Comparison of ENCODE assay signal across 23 cellular contexts in genomic region chr5:150599281-150599680, GRCh38. TPM values are rescaled to one million over a fixed set of nuclear protein-coding genes. Genes with fewer than 3 reads are reported as not detected.
A peak's percentile ranks its signal among the peaks of the same experiment; 100 is the strongest.
DNase-seq lines count a peak whose midpoint lies in the region; ATAC-seq, FAIRE-seq and TF ChIP-seq lines count a peak whose summit lies in the region.
"Had no signal": no experiment of that assay in that cellular context is flagged by ENCODE, and none has a peak within 500 bp of the region (broad histone marks: within the 10 kb centered on the region; RNA-seq: fewer than 3 reads in every experiment).

No MANE protein-coding gene starts in this region.

- H3K4me1 Mint-ChIP-seq in neural progenitor cell, result peaks cover 26% of the 10 kb centered on the region
- peaks cover 48% of the 10 kb centered on the region for H3K4me1 Mint-ChIP-seq in type B pancreatic cell (ENCODE audit: unreplicated experiment)
- H3K4me1 Mint-ChIP-seq: activated CD4-positive, alpha-beta T cell treated with anti-CD3 and anti-CD28 coated beads, Interleukin-2, amount 10 ng/mL, durations not matched to agents 7 days and 5 days; stimulated activated effector memory CD8-positive, alpha-beta T cell treated with anti-CD3 and anti-CD28 coated beads, Interleukin-12 subunit alpha, Interleukin-12 subunit beta, amount 100 ng/mL, for 72 hours had no signal

- H3K4me3 Mint-ChIP-seq in neural progenitor cell, result no peak overlapping the region
- H3K4me3 Mint-ChIP-seq in type B pancreatic cell, result peak overlapping the region; percentile 9
- H3K4me3 Mint-ChIP-seq: activated CD4-positive, alpha-beta T cell treated with anti-CD3 and anti-CD28 coated beads, Interleukin-2, amount 10 ng/mL, durations not matched to agents 7 days and 5 days; HFFc6; nephron progenitor cell; stimulated activated effector memory CD8-positive, alpha-beta T cell treated with anti-CD3 and anti-CD28 coated beads, Interleukin-12 subunit alpha, Interleukin-12 subunit beta, amount 100 ng/mL, for 72 hours had no signal

- no peak for TF ChIP-seq POLR2A in heart left ventricle (IDR thresholded peaks at IDR 0.05)
- TF ChIP-seq POLR2A in H54 (IDR thresholded peaks at IDR 0.05; ENCODE audit: low read depth, low read length), result no peak

- H3K27ac Mint-ChIP-seq in neural progenitor cell (peak overlapping the region; percentile 53), type B pancreatic cell (no peak overlapping the region)
- H3K27ac Mint-ChIP-seq: activated CD4-positive, alpha-beta T cell treated with anti-CD3 and anti-CD28 coated beads, Interleukin-2, amount 10 ng/mL, durations not matched to agents 7 days and 5 days; HFFc6; nephron progenitor cell; progenitor cell of endocrine pancreas; stimulated activated effector memory CD8-positive, alpha-beta T cell treated with anti-CD3 and anti-CD28 coated beads, Interleukin-12 subunit alpha, Interleukin-12 subunit beta, amount 100 ng/mL, for 72 hours had no signal

- H3K9me3 ChIP-seq in SJCRH30 (replicated peaks) (no peaks in the 10 kb centered on the region), heart left ventricle (no peaks in the 10 kb centered on the region), neural progenitor cell (ENCODE audit: low read depth) (no peaks in the 10 kb centered on the region)
- H3K9me3 ChIP-seq: breast epithelium had no signal

- H3K36me3 Mint-ChIP-seq in neural progenitor cell (no peaks in the 10 kb centered on the region), type B pancreatic cell (no peaks in the 10 kb centered on the region)
- H3K36me3 Mint-ChIP-seq: stimulated activated effector memory CD8-positive, alpha-beta T cell treated with anti-CD3 and anti-CD28 coated beads, Interleukin-12 subunit alpha, Interleukin-12 subunit beta, amount 100 ng/mL, for 72 hours had no signal

- H3K9me3 Mint-ChIP-seq in neural progenitor cell, result no peaks in the 10 kb centered on the region
- H3K9me3 Mint-ChIP-seq in type B pancreatic cell, result no peaks in the 10 kb centered on the region
- H3K9me3 Mint-ChIP-seq: activated CD4-positive, alpha-beta T cell treated with anti-CD3 and anti-CD28 coated beads, Interleukin-2, amount 10 ng/mL, durations not matched to agents 7 days and 5 days; HFFc6; nephron progenitor cell; stimulated activated effector memory CD8-positive, alpha-beta T cell treated with anti-CD3 and anti-CD28 coated beads, Interleukin-12 subunit alpha, Interleukin-12 subunit beta, amount 100 ng/mL, for 72 hours had no signal

- no peak overlapping the region for H3K4me2 ChIP-seq in neural progenitor cell
- H3K4me2 ChIP-seq: PC-9 had no signal

- H3K79me2 ChIP-seq in neural progenitor cell (ENCODE audit: low read depth), result no peaks in the 10 kb centered on the region

- ATAC-seq in heart left ventricle (no peak), GM19452 (IDR thresholded peaks at IDR 0.05; ENCODE audit: unreplicated experiment) (no peak)
- ATAC-seq: stimulated activated effector memory CD8-positive, alpha-beta T cell treated with anti-CD3 and anti-CD28 coated beads, Interleukin-12 subunit alpha, Interleukin-12 subunit beta, amount 100 ng/mL, for 72 hours had no signal

- no peaks in the 10 kb centered on the region for H3F3A ChIP-seq in neural progenitor cell (ENCODE audit: low read depth)

- H3K36me3 ChIP-seq in SJCRH30 (no peaks in the 10 kb centered on the region), heart left ventricle (no peaks in the 10 kb centered on the region), neural progenitor cell (no peaks in the 10 kb centered on the region)
- H3K36me3 ChIP-seq: breast epithelium had no signal

- no peak overlapping the region for H2AFZ ChIP-seq in neural progenitor cell (replicated peaks)
- H2AFZ ChIP-seq: PC-9 had no signal

- H3K27me3 ChIP-seq in SJCRH30 (no peaks in the 10 kb centered on the region), heart left ventricle (no peaks in the 10 kb centered on the region), neural progenitor cell (no peaks in the 10 kb centered on the region)
- H3K27me3 ChIP-seq: breast epithelium had no signal

- DNase-seq in SJCRH30 (no peak), heart left ventricle (peak in 2 of 5 donors; percentile 15 to 21), neural progenitor cell (ENCODE audit: low spot score) (no peak), type B pancreatic cell (ENCODE audit: extremely low spot score, unreplicated experiment) (no peak), NCI-H2196 (lab: John Stamatoyannopoulos, UW; ENCODE audit: unreplicated experiment) (no peak), H54 (ENCODE audit: insufficient read length, low spot score) (no peak), NCI-H1436 treated with DMSO at 0.1 percent for 48 hours (lab: John Stamatoyannopoulos, UW) (no peak)
- DNase-seq: activated CD4-positive, alpha-beta T cell treated with anti-CD3 and anti-CD28 coated beads, Interleukin-2, amount 10 ng/mL, durations not matched to agents 7 days and 5 days; activated gamma-delta T cell; AML-193; cortex of kidney; DND-41; HFFc6; Kasumi-1; nephron progenitor cell; PC-9; stimulated activated CD4-positive, alpha-beta T cell treated with anti-CD3 and anti-CD28 coated beads, Interleukin-2, amount 100 ng/mL, for 24 hours had no signal

- intact Hi-C loops in heart left ventricle (cut with DNase I), result loop anchor here in 1 of 10 donors (5.0 kb wide), 1 partner anchor 53 kb away; no protein-coding TSS in a partner anchor

- H3K27ac ChIP-seq in SJCRH30 (peak overlapping the region; percentile 9; the same call in 1 of the 2 replicates), heart left ventricle (peak overlapping the region in 11 of 12 donors; percentile 23 to 90 (median 80)), neural progenitor cell (no peak overlapping the region)
- H3K27ac ChIP-seq: PC-9, VCaP had no signal

- no peak for TF ChIP-seq CTCF in heart left ventricle (IDR thresholded peaks at IDR 0.05)
- no peak for TF ChIP-seq CTCF in neural progenitor cell (IDR thresholded peaks at IDR 0.05)
- no peak for TF ChIP-seq CTCF in type B pancreatic cell (conservative IDR thresholded peaks at IDR 0.05)

- WGBS in heart left ventricle, 4 donors, result 84 to 88% (median 86%) methylated on average over 5 of the region's 5 CpGs

- H3K4me1 ChIP-seq in SJCRH30, result peaks cover 52% of the 10 kb centered on the region
- H3K4me1 ChIP-seq in heart left ventricle, result peaks cover 23 to 90% (median 69%) of the 10 kb centered on the region in 12 donors
- H3K4me1 ChIP-seq in neural progenitor cell, result peaks cover 15% of the 10 kb centered on the region

- H3K4me3 ChIP-seq in SJCRH30 (no peak overlapping the region), heart left ventricle (no peak overlapping the region), neural progenitor cell (no peak overlapping the region)
- H3K4me3 ChIP-seq: breast epithelium, PC-9 had no signal

- H3K27me3 Mint-ChIP-seq in neural progenitor cell (ENCODE audit: insufficient read depth, low read depth) (peaks cover 8% of the 10 kb centered on the region), type B pancreatic cell (peaks cover 7% of the 10 kb centered on the region)
- H3K27me3 Mint-ChIP-seq: activated CD4-positive, alpha-beta T cell treated with anti-CD3 and anti-CD28 coated beads, Interleukin-2, amount 10 ng/mL, durations not matched to agents 7 days and 5 days; progenitor cell of endocrine pancreas had no signal

- H4K20me1 ChIP-seq in neural progenitor cell (ENCODE audit: low read depth), result no peaks in the 10 kb centered on the region

- no peak overlapping the region for H3K9ac ChIP-seq in neural progenitor cell

- no peak for FAIRE-seq in H54 (lab: Jason Lieb, UNC)
- FAIRE-seq: GM12891 had no signal

RNA-seq across cellular contexts. Expression of gene SYNPO, which starts 41.2 kb away (rescaled TPM):
- 2.3 and 3.2 TPM in 2 replicates for total RNA-seq in SJCRH30 (2014; rRNA removed; shearing (Covaris generic))
- 100 to 1,000 TPM; 444 to 782 (median 590) TPM for total RNA-seq in heart left ventricle
- polyA plus RNA-seq in heart left ventricle, result 100 to 1,000 TPM; 304 to 791 TPM
- 0.41 and 1.3 TPM in 2 replicates for total RNA-seq in neural progenitor cell (ENCODE audit: low replicate concordance)
- 2.8 and 24.5 TPM in 2 replicates for total RNA-seq in type B pancreatic cell (ENCODE audit: low replicate concordance)

Comparison
In these comparisons a context has a peak if more than half of its experiments do, and no peak if none do; other contexts are left out.
1. RNA of gene SYNPO, which starts 41.2 kb away (total RNA-seq): 444 to 782 TPM in heart left ventricle; 2.8 to 24.5 TPM in type B pancreatic cell, 2.3 to 3.2 TPM in SJCRH30 and 0.41 to 1.3 TPM in neural progenitor cell; every median in the first group is over 10 times any median in the second.